In genomic region chr4:183443609-183444148, GRCh38 we compare ENCODE assay signal across 8 cellular contexts. TPM values are rescaled to one million over a fixed set of nuclear protein-coding genes. Genes with fewer than 3 reads are reported as not detected.
A peak's percentile ranks its signal among the peaks of the same experiment; 100 is the strongest.
DNase-seq lines count a peak whose midpoint lies in the region; ATAC-seq and TF ChIP-seq lines count a peak whose summit lies in the region.

No MANE protein-coding gene starts in this region.

- ATAC-seq in HG03442 (IDR thresholded peaks at IDR 0.05; ENCODE audit: unreplicated experiment) (peak; percentile 20), GM18870 (IDR thresholded peaks at IDR 0.05; ENCODE audit: unreplicated experiment) (no peak), GM21786 (IDR thresholded peaks at IDR 0.05; ENCODE audit: unreplicated experiment) (no peak)

- H3K27ac ChIP-seq in colonic mucosa, result peak overlapping the region; percentile 94

- peak overlapping the region; percentile 95 to 99 for H3K9ac ChIP-seq in colonic mucosa (ENCODE audit: low read depth in 2 of 2, low read length in 2 of 2)

- no peaks in the 10 kb centered on the region for H3K27me3 ChIP-seq in colonic mucosa

- H3K27me3 Mint-ChIP-seq in stimulated activated naive CD8-positive, alpha-beta T cell treated with anti-CD3 and anti-CD28 coated beads, Interleukin-15, Interleukin-2, amounts not matched to agents 100 ng/mL and 50 ng/mL, for 24 hours, result no peaks in the 10 kb centered on the region

- H3K36me3 Mint-ChIP-seq in stimulated activated naive CD8-positive, alpha-beta T cell treated with anti-CD3 and anti-CD28 coated beads, Interleukin-15, Interleukin-2, amounts not matched to agents 100 ng/mL and 50 ng/mL, for 24 hours (ENCODE audit: low read depth), result peaks cover 32% of the 10 kb centered on the region

- peaks cover 44% of the 10 kb centered on the region for H3K4me1 Mint-ChIP-seq in stimulated activated naive CD8-positive, alpha-beta T cell treated with anti-CD3 and anti-CD28 coated beads, Interleukin-15, Interleukin-2, amounts not matched to agents 100 ng/mL and 50 ng/mL, for 24 hours (ENCODE audit: low read depth)

- H3K27ac Mint-ChIP-seq in stimulated activated naive CD8-positive, alpha-beta T cell treated with anti-CD3 and anti-CD28 coated beads, Interleukin-15, Interleukin-2, amounts not matched to agents 100 ng/mL and 50 ng/mL, for 24 hours, result peak overlapping the region; percentile 97

- intact Hi-C loops in colonic mucosa (cut with DNase I), result no loop called here

- H3K9me3 Mint-ChIP-seq in stimulated activated naive CD8-positive, alpha-beta T cell treated with anti-CD3 and anti-CD28 coated beads, Interleukin-15, Interleukin-2, amounts not matched to agents 100 ng/mL and 50 ng/mL, for 24 hours, result no peaks in the 10 kb centered on the region

- H3K4me1 ChIP-seq in colonic mucosa, result peaks cover 14% of the 10 kb centered on the region

- H3K36me3 ChIP-seq in colonic mucosa, result peaks cover 13% of the 10 kb centered on the region

- DNase-seq in DMS 273 treated with DMSO at 0.1 percent for 48 hours (lab: John Stamatoyannopoulos, UW), result peak; percentile 34
- DNase-seq in T follicular helper cell (ENCODE audit: low read depth), result peak; percentile 25
- DNase-seq in colonic mucosa, result no peak
- peak; percentile 21 for DNase-seq in middle frontal gyrus (ENCODE audit: extremely low spot score, low spot score)

- H3K4me3 ChIP-seq in colonic mucosa, result peak overlapping the region; percentile 72

- H3K9me3 ChIP-seq in colonic mucosa, result no peaks in the 10 kb centered on the region

- peak overlapping the region; percentile 97 for H3K4me3 Mint-ChIP-seq in stimulated activated naive CD8-positive, alpha-beta T cell treated with anti-CD3 and anti-CD28 coated beads, Interleukin-15, Interleukin-2, amounts not matched to agents 100 ng/mL and 50 ng/mL, for 24 hours

- no peak for TF ChIP-seq CTCF in colonic mucosa (IDR thresholded peaks at IDR 0.05)

RNA-seq across cellular contexts. Expression of gene CDKN2AIP, which starts 0.8 kb away (rescaled TPM):
- total RNA-seq in colonic mucosa, result 10 to 100 TPM; 17.5 to 23.5 TPM
